8 cellular contexts compared by ENCODE assay signal in genomic region chr4:165215034-165215751, GRCh38. TPM values are rescaled to one million over a fixed set of nuclear protein-coding genes. Genes with fewer than 3 reads are reported as not detected.
DNase-seq lines count a peak whose midpoint lies in the region; ATAC-seq and TF ChIP-seq lines count a peak whose summit lies in the region.
"Not testable (repeated sequence)": the region's sequence is repeated elsewhere in the genome, so short reads cannot be mapped to it uniquely, and the experiment has no call there.

No MANE protein-coding gene starts in this region.

- H4K20me1 ChIP-seq in BLaER1, result peaks cover 33% of the 10 kb centered on the region
- H4K20me1 ChIP-seq in fibroblast of lung (ENCODE audit: control insufficient read depth, extremely low read depth, insufficient read depth, low read length), result not testable (repeated sequence)

- TF ChIP-seq CTCF in fibroblast of lung (conservative IDR thresholded peaks at IDR 0.05 in 1 of 2, IDR thresholded peaks at IDR 0.05 in 1 of 2; ENCODE audit: low read depth in 1 of 2, low read length in 2 of 2), result not testable (repeated sequence)

- 0 out of 2 replicates have a peak overlapping the region, but pooled peaks have one; percentile 30 for H3K27ac ChIP-seq in BLaER1
- not testable (repeated sequence) for H3K27ac ChIP-seq in fibroblast of lung (ENCODE audit: insufficient read depth, low read length)

- not testable (repeated sequence) for H3K79me2 ChIP-seq in fibroblast of lung (ENCODE audit: control insufficient read depth, insufficient read depth, low read length)

- 0 out of 2 replicates have a peak overlapping the region, but pooled peaks have one; percentile 29 for H3K9ac ChIP-seq in BLaER1
- H3K9ac ChIP-seq in fibroblast of lung (ENCODE audit: insufficient read depth, low read length), result not testable (repeated sequence)

- not testable (repeated sequence) for H3K27me3 ChIP-seq in BLaER1; fibroblast of lung (ENCODE audit: control insufficient read depth, insufficient read depth, low read length)

- H2AFZ ChIP-seq in fibroblast of lung (ENCODE audit: low read length), result not testable (repeated sequence)

- peak overlapping the region; percentile 36; the same call in 1 of the 2 replicates for H3K4me3 ChIP-seq in BLaER1
- H3K4me3 ChIP-seq in fibroblast of lung (replicated peaks in 1 of 4; ENCODE audit: control extremely low read depth in 1 of 4, insufficient read depth in 1 of 4, low read depth in 3 of 4, low read length in 4 of 4), result not testable (repeated sequence)

- ATAC-seq in GM19035 (IDR thresholded peaks at IDR 0.05; ENCODE audit: unreplicated experiment), result peak; percentile 62
- ATAC-seq in HG02642 (IDR thresholded peaks at IDR 0.05; ENCODE audit: poor library complexity, unreplicated experiment), result peak; percentile 60
- ATAC-seq in HG03520 (IDR thresholded peaks at IDR 0.05; ENCODE audit: unreplicated experiment), result peak; percentile 55
- ATAC-seq in T-cell (replicated peaks in 1 of 4), result peak; percentile 42 to 84 (median 80)
- peak; percentile 89 to 96 for ATAC-seq in activated naive CD4-positive, alpha-beta T cell treated with anti-CD3 and anti-CD28 coated beads, Interleukin-2, amount 50 U/mL, for 72 hours

- H3K4me3 Mint-ChIP-seq in T-cell, result peak overlapping the region; percentile 26 to 49 (median 38)

- peaks cover 78 to 83% (median 79%) of the 10 kb centered on the region in 3 donors for H3K4me1 Mint-ChIP-seq in T-cell

- H3K27me3 Mint-ChIP-seq in T-cell, result not testable (repeated sequence)

- POLR2A ChIA-PET in T-cell (lab: Charles Lee), result not testable (repeated sequence)

- H3K9me3 Mint-ChIP-seq in T-cell, result not testable (repeated sequence)
- H3K9me3 Mint-ChIP-seq in activated naive CD4-positive, alpha-beta T cell treated with anti-CD3 and anti-CD28 coated beads, Interleukin-2, amount 50 U/mL, for 72 hours, result peaks cover 0 to 17% of the 10 kb centered on the region in 2 donors

- peaks cover 19% of the 10 kb centered on the region for H3K36me3 ChIP-seq in BLaER1
- H3K36me3 ChIP-seq in fibroblast of lung (ENCODE audit: control insufficient read depth, insufficient read depth, low read length), result not testable (repeated sequence)

- H3K4me1 ChIP-seq in BLaER1, result peaks cover 75% of the 10 kb centered on the region
- H3K4me1 ChIP-seq in fibroblast of lung (ENCODE audit: control insufficient read depth, extremely low read depth, insufficient read depth, low read length), result not testable (repeated sequence)

- H3K4me2 ChIP-seq in BLaER1, result peak overlapping the region; percentile 91
- H3K4me2 ChIP-seq in fibroblast of lung (ENCODE audit: extremely low read depth, insufficient read depth, low read length), result not testable (repeated sequence)

- peak overlapping the region; percentile 87 to 90 for H3K27ac Mint-ChIP-seq in T-cell
- peak overlapping the region; percentile 79 to 96 for H3K27ac Mint-ChIP-seq in activated naive CD4-positive, alpha-beta T cell treated with anti-CD3 and anti-CD28 coated beads, Interleukin-2, amount 50 U/mL, for 72 hours

- H3K9me3 ChIP-seq in BLaER1; fibroblast of lung (ENCODE audit: control insufficient read depth, insufficient read depth, low read depth, low read length): not testable (repeated sequence)

- CTCF ChIA-PET in T-cell (lab: Charles Lee), result not testable (repeated sequence)

- DNase-seq in T-cell (peak in 4 of 34 experiments; percentile 9 to 31 (median 24)), fibroblast of lung (ENCODE audit: low read depth in 2 of 2) (peak; percentile 88 to 92), renal cortical epithelial cell (ENCODE audit: low read depth) (peak; percentile 87)
- DNase-seq in activated naive CD4-positive, alpha-beta T cell treated with anti-CD3 and anti-CD28 coated beads, Interleukin-2, amount 50 U/mL, for 72 hours (ENCODE audit: low spot score in 2 of 2), result peak in 1 of 2 donors; percentile 39

- peaks cover 15% of the 10 kb centered on the region for H3K36me3 Mint-ChIP-seq in T-cell
- peaks cover 8 to 30% of the 10 kb centered on the region in 2 donors for H3K36me3 Mint-ChIP-seq in activated naive CD4-positive, alpha-beta T cell treated with anti-CD3 and anti-CD28 coated beads, Interleukin-2, amount 50 U/mL, for 72 hours

RNA-seq across cellular contexts. Expression of gene KLHL2, which starts 7.8 kb away (rescaled TPM):
- total RNA-seq in T-cell (10 to 100 TPM; 18.9 to 24.6 (median 21.1) TPM), fibroblast of lung (23.1 and 26.1 TPM in 2 replicates), renal cortical epithelial cell (18.8 and 30.9 TPM in 2 replicates)
- 10 to 100 TPM; 32.1 to 35.1 TPM for total RNA-seq in activated naive CD4-positive, alpha-beta T cell treated with anti-CD3 and anti-CD28 coated beads, Interleukin-2, amount 50 U/mL, for 72 hours
- 13.5 and 14.5 TPM in 2 replicates for polyA plus RNA-seq in fibroblast of lung
- polyA plus RNA-seq in fibroblast of lung (2012), result 10.2 and 10.3 TPM in 2 replicates
- polyA minus RNA-seq in fibroblast of lung (ENCODE audit: low replicate concordance), result 1.6 and 6.4 TPM in 2 replicates
